ENCODE assay signal across 17 cellular contexts in genomic region chr20:11926599-11926998, GRCh38. TPM values are rescaled to one million over a fixed set of nuclear protein-coding genes. Genes with fewer than 3 reads are reported as not detected.
A peak's percentile ranks its signal among the peaks of the same experiment; 100 is the strongest.
DNase-seq lines count a peak whose midpoint lies in the region; ATAC-seq and TF ChIP-seq lines count a peak whose summit lies in the region.
"Had no signal": no experiment of that assay in that cellular context is flagged by ENCODE, and none has a peak within 500 bp of the region (broad histone marks: within the 10 kb centered on the region; RNA-seq: fewer than 3 reads in every experiment).

No MANE protein-coding gene starts in this region.

- 0 out of 2 replicates have a peak, but pooled peaks cover 1% of the 10 kb centered on the region for H3K79me2 ChIP-seq in GM23338 (replicated peaks; ENCODE audit: insufficient read depth)

- no peaks in the 10 kb centered on the region for H3F3A ChIP-seq in GM23338 (replicated peaks; ENCODE audit: low read depth)

- ATAC-seq in GM23338: no peak
- no peak for ATAC-seq in heart left ventricle
- no peak for ATAC-seq in HG03342 (IDR thresholded peaks at IDR 0.05; ENCODE audit: unreplicated experiment)
- ATAC-seq: CD8-positive, alpha-beta T cell had no signal

- no peaks in the 10 kb centered on the region for H3K36me3 ChIP-seq in GM23338 (ENCODE audit: insufficient read depth)
- peaks cover 0 to 66% (median 36%) of the 10 kb centered on the region in 9 donors for H3K36me3 ChIP-seq in heart left ventricle

- no peaks in the 10 kb centered on the region for H4K20me1 ChIP-seq in GM23338 (replicated peaks; ENCODE audit: insufficient read depth)

- no peak overlapping the region for H3K4me3 Mint-ChIP-seq in GM23338
- H3K4me3 Mint-ChIP-seq: CD14-positive monocyte; CD8-positive, alpha-beta T cell; HFFc6 had no signal

- H3K4me3 ChIP-seq in GM23338 (no peak overlapping the region), dorsolateral prefrontal cortex (peak overlapping the region in 25 of 59 donors; percentile 0 to 37 (median 10)), heart left ventricle (no peak overlapping the region)

- peaks cover 23% of the 10 kb centered on the region for H3K36me3 Mint-ChIP-seq in GM23338 (ENCODE audit: low read depth)
- H3K36me3 Mint-ChIP-seq: CD8-positive, alpha-beta T cell had no signal

- DNase-seq in GM23338 (ENCODE audit: low spot score): no peak
- no peak for DNase-seq in dorsolateral prefrontal cortex
- peak; percentile 40 for DNase-seq in medulla oblongata (ENCODE audit: extremely low spot score)
- peak; percentile 68 for DNase-seq in superior temporal gyrus (ENCODE audit: extremely low spot score)
- DNase-seq in heart left ventricle: no peak
- DNase-seq in T1000 (lab: John Stamatoyannopoulos, UW): no peak
- DNase-seq: CD8-positive, alpha-beta T cell; COR-L47; DMS153; DMS79 treated with DMSO at 0.1 percent for 48 hours; EL; HCEC 1CT; HFFc6 had no signal

- H3K27ac Mint-ChIP-seq in GM23338: peak overlapping the region; percentile 77; the same call in 1 of the 2 replicates
- H3K27ac Mint-ChIP-seq: CD14-positive monocyte; CD8-positive, alpha-beta T cell; HFFc6 had no signal

- 0 out of 2 replicates have a peak, but pooled peaks cover 10% of the 10 kb centered on the region for H3K4me1 ChIP-seq in GM23338 (ENCODE audit: insufficient read depth)
- H3K4me1 ChIP-seq in heart left ventricle: peaks cover 0 to 30% (median 17%) of the 10 kb centered on the region in 12 donors

- no peak for TF ChIP-seq CTCF in GM23338 (conservative IDR thresholded peaks at IDR 0.05; ENCODE audit: low read depth in 2 of 2)
- no peak for TF ChIP-seq CTCF in dorsolateral prefrontal cortex (IDR thresholded peaks at IDR 0.05 in 54 of 56, conservative IDR thresholded peaks at IDR 0.05 in 2 of 56; ENCODE audit: low read depth in 1 of 56, partially characterized antibody in 56 of 56)
- TF ChIP-seq CTCF in heart left ventricle (IDR thresholded peaks at IDR 0.05): no peak

- TF ChIP-seq POLR2A in heart left ventricle (IDR thresholded peaks at IDR 0.05): no peak

- H3K9me3 ChIP-seq in heart left ventricle: no peaks in the 10 kb centered on the region

- H3K27ac ChIP-seq in GM23338 (ENCODE audit: low read depth) (no peak overlapping the region), dorsolateral prefrontal cortex (peak overlapping the region in 54 of 59 donors; percentile 4 to 94 (median 76)), heart left ventricle (no peak overlapping the region)
- H3K27ac ChIP-seq: 22Rv1, HL-60 had no signal

- H3K9me3 Mint-ChIP-seq in GM23338: no peaks in the 10 kb centered on the region
- H3K9me3 Mint-ChIP-seq: CD14-positive monocyte; CD8-positive, alpha-beta T cell; HFFc6 had no signal

- H3K27me3 ChIP-seq in GM23338 (ENCODE audit: insufficient read depth) (no peaks in the 10 kb centered on the region), dorsolateral prefrontal cortex (no peaks in the 10 kb centered on the region), heart left ventricle (no peaks in the 10 kb centered on the region)

- no peak overlapping the region for H2AFZ ChIP-seq in GM23338

- H3K27me3 Mint-ChIP-seq in GM23338 (ENCODE audit: insufficient read depth, low read depth, poor library complexity): no peaks in the 10 kb centered on the region

- H3K4me2 ChIP-seq in GM23338: no peak overlapping the region

- WGBS in heart left ventricle, 4 donors: 74 to 82% (median 78%) methylated on average over 4 of the region's 4 CpGs

- intact Hi-C loops in dorsolateral prefrontal cortex (cut with DNase I): loop anchor here in 1 of 2 donors (10.0 kb wide), 1 partner anchor 68 kb away; no protein-coding TSS in a partner anchor
- intact Hi-C loops in heart left ventricle (cut with DNase I): no loop called here

- 0 out of 2 replicates have a peak, but pooled peaks cover 1% of the 10 kb centered on the region for H3K9me2 ChIP-seq in GM23338 (ENCODE audit: insufficient read depth)

- peaks cover 9% of the 10 kb centered on the region for H3K4me1 Mint-ChIP-seq in GM23338
- H3K4me1 Mint-ChIP-seq: CD14-positive monocyte had no signal

TF ChIP-seq in GM23338, 12 proteins besides CTCF, POLR2A, EP300 and RAD21:
- TF ChIP-seq ZNF331 (CRISPR knock-in tag; IDR thresholded peaks at IDR 0.05; ENCODE audit: low read depth) (no peak), STAT1 (IDR thresholded peaks at IDR 0.05; ENCODE audit: unreplicated experiment) (no peak), ZNF462 (CRISPR knock-in tag; IDR thresholded peaks at IDR 0.05) (no peak), JUNB (IDR thresholded peaks at IDR 0.05; ENCODE audit: unreplicated experiment) (no peak), NANOG (IDR thresholded peaks at IDR 0.05; ENCODE audit: borderline replicate concordance) (no peak)

RNA-seq across cellular contexts. Expression of gene BTBD3, which starts 8.9 kb away (rescaled TPM):
- total RNA-seq in GM23338 (2014; rRNA removed; shearing (Covaris generic)): 45.1 and 47.0 TPM in 2 replicates
- polyA plus RNA-seq in GM23338 (2016; fragmentation: Nextera tagmentation; extraction: Ambion mirVana): 11.8 and 13.6 TPM in 2 replicates
- total RNA-seq in dorsolateral prefrontal cortex: 100 to 1,000 TPM in 108 of 120 experiments, 10 to 100 TPM in 12; 72.4 to 185 (median 136) TPM
- total RNA-seq in heart left ventricle: 10 to 100 TPM; 18.0 to 33.9 (median 24.3) TPM
- 10 to 100 TPM in 1 of 2 donors, 1 to 10 TPM in 1; 4.8 to 14.3 TPM for polyA plus RNA-seq in heart left ventricle

Comparison
In these comparisons a context has a peak if more than half of its experiments do, and no peak if none do; other contexts are left out.
1. DNase-seq: peak in medulla oblongata (single experiment) and superior temporal gyrus (single experiment); none in GM23338 (single experiment), dorsolateral prefrontal cortex (0 of 10), heart left ventricle (0 of 5) and T1000 (single experiment).
2. H3K27ac ChIP-seq: peak in dorsolateral prefrontal cortex (54 of 59); none in GM23338 (single experiment) and heart left ventricle (0 of 12).